ENCODE assay signal across 14 cellular contexts in the genomic region with DNA sequence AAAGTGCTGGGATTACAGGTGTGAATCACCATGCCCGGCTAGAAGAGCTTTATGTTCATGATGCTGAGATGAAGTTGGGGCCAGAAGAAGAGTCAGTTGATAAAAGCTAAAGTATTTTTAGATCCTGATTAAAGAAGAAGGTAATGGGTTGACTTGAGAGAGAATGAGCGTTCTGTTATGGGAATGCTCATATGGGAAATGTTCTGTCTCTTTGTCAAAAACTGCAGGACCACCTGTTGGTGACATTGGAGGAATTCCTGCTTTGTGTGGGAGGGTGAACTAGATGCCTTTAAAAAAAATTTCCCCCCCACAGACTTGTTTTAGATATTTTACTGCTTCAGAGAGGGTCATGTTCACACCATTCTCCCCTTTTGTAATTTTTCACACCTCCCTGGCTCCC. TPM values are rescaled to one million over a fixed set of nuclear protein-coding genes. Genes with fewer than 3 reads are reported as not detected.
DNase-seq lines count a peak whose midpoint lies in the region; ATAC-seq and TF ChIP-seq lines count a peak whose summit lies in the region.
"Had no signal": no experiment of that assay in that cellular context is flagged by ENCODE, and none has a peak within 500 bp of the region (broad histone marks: within the 10 kb centered on the region; RNA-seq: fewer than 3 reads in every experiment).

No MANE protein-coding gene starts in this region.

- POLR2A ChIA-PET in activated CD8-positive, alpha-beta T cell treated with anti-CD3 and anti-CD28 coated beads for 36 hours (lab: Charles Lee), result interaction anchor here (1.0 kb wide), 1 partner anchor 55 kb away, joined by 3 read pairs; no protein-coding TSS in a partner anchor
- POLR2A ChIA-PET in activated CD8-positive, alpha-beta T cell treated with anti-CD3 and anti-CD28 coated beads, Interleukin-2, amount 10 ng/mL, durations not matched to agents 7 days and 5 days (lab: Charles Lee), result no interaction called here
- POLR2A ChIA-PET in CD4-positive, alpha-beta T cell (lab: Charles Lee), result no interaction called here
- POLR2A ChIA-PET in CD4-positive, alpha-beta memory T cell (lab: Charles Lee; ENCODE audit: partially characterized antibody), result no interaction called here

- ATAC-seq in activated CD8-positive, alpha-beta T cell treated with anti-CD3 and anti-CD28 coated beads for 36 hours, result no peak
- ATAC-seq in activated CD8-positive, alpha-beta T cell treated with anti-CD3 and anti-CD28 coated beads, Interleukin-2, amount 10 ng/mL, durations not matched to agents 7 days and 5 days, result no peak
- no peak for ATAC-seq in CD4-positive, alpha-beta T cell (ENCODE audit: poor library complexity)
- ATAC-seq in activated naive CD8-positive, alpha-beta T cell treated with anti-CD3 and anti-CD28 coated beads, Interleukin-2, amount 50 U/mL, for 24 hours, result no peak
- no peak for ATAC-seq in stimulated activated effector memory CD8-positive, alpha-beta T cell treated with anti-CD3 and anti-CD28 coated beads, Interleukin-12 subunit alpha, Interleukin-12 subunit beta, amount 100 ng/mL, for 72 hours
- ATAC-seq in HG03571 (IDR thresholded peaks at IDR 0.05; ENCODE audit: unreplicated experiment), result no peak

- H3K27ac Mint-ChIP-seq in activated CD8-positive, alpha-beta T cell treated with anti-CD3 and anti-CD28 coated beads for 36 hours, result peak overlapping the region; percentile 59
- H3K27ac Mint-ChIP-seq in activated CD8-positive, alpha-beta T cell treated with anti-CD3 and anti-CD28 coated beads, Interleukin-2, amount 10 ng/mL, durations not matched to agents 7 days and 5 days, result no peak overlapping the region
- no peak overlapping the region for H3K27ac Mint-ChIP-seq in CD4-positive, alpha-beta T cell
- H3K27ac Mint-ChIP-seq in activated naive CD8-positive, alpha-beta T cell treated with anti-CD3 and anti-CD28 coated beads, Interleukin-2, amount 50 U/mL, for 24 hours, result peak overlapping the region; percentile 0
- H3K27ac Mint-ChIP-seq in stimulated activated effector memory CD8-positive, alpha-beta T cell treated with anti-CD3 and anti-CD28 coated beads, Interleukin-12 subunit alpha, Interleukin-12 subunit beta, amount 100 ng/mL, for 72 hours, result peak overlapping the region; percentile 35
- peak overlapping the region in 1 of 7 donors; percentile 64 for H3K27ac Mint-ChIP-seq in CD4-positive, alpha-beta memory T cell
- no peak overlapping the region for H3K27ac Mint-ChIP-seq in activated CD4-positive, alpha-beta T cell treated with anti-CD3 and anti-CD28 coated beads, Interleukin-2, amount 10 ng/mL, durations not matched to agents 24 days and 14 days

- H3K36me3 Mint-ChIP-seq in activated CD8-positive, alpha-beta T cell treated with anti-CD3 and anti-CD28 coated beads for 36 hours (ENCODE audit: low read depth), result peaks cover 20% of the 10 kb centered on the region
- H3K36me3 Mint-ChIP-seq in activated CD8-positive, alpha-beta T cell treated with anti-CD3 and anti-CD28 coated beads, Interleukin-2, amount 10 ng/mL, durations not matched to agents 7 days and 5 days (ENCODE audit: low read depth), result peaks cover 19% of the 10 kb centered on the region
- H3K36me3 Mint-ChIP-seq in CD4-positive, alpha-beta T cell (ENCODE audit: low read depth), result peaks cover 45% of the 10 kb centered on the region
- peaks cover 22% of the 10 kb centered on the region for H3K36me3 Mint-ChIP-seq in activated naive CD8-positive, alpha-beta T cell treated with anti-CD3 and anti-CD28 coated beads, Interleukin-2, amount 50 U/mL, for 24 hours (ENCODE audit: low read depth)
- H3K36me3 Mint-ChIP-seq in stimulated activated effector memory CD8-positive, alpha-beta T cell treated with anti-CD3 and anti-CD28 coated beads, Interleukin-12 subunit alpha, Interleukin-12 subunit beta, amount 100 ng/mL, for 72 hours, result peaks cover 62% of the 10 kb centered on the region
- H3K36me3 Mint-ChIP-seq in CD4-positive, alpha-beta memory T cell, result peaks cover 14 to 33% of the 10 kb centered on the region in 2 donors
- peaks cover 29% of the 10 kb centered on the region for H3K36me3 Mint-ChIP-seq in activated CD4-positive, alpha-beta T cell treated with anti-CD3 and anti-CD28 coated beads, Interleukin-2, amount 10 ng/mL, durations not matched to agents 24 days and 14 days (ENCODE audit: low read depth)

- H3K27me3 Mint-ChIP-seq in activated CD8-positive, alpha-beta T cell treated with anti-CD3 and anti-CD28 coated beads for 36 hours, result no peaks in the 10 kb centered on the region
- no peaks in the 10 kb centered on the region for H3K27me3 Mint-ChIP-seq in activated CD8-positive, alpha-beta T cell treated with anti-CD3 and anti-CD28 coated beads, Interleukin-2, amount 10 ng/mL, durations not matched to agents 7 days and 5 days (ENCODE audit: low read depth)
- H3K27me3 Mint-ChIP-seq in CD4-positive, alpha-beta T cell, result no peaks in the 10 kb centered on the region
- no peaks in the 10 kb centered on the region for H3K27me3 Mint-ChIP-seq in activated naive CD8-positive, alpha-beta T cell treated with anti-CD3 and anti-CD28 coated beads, Interleukin-2, amount 50 U/mL, for 24 hours
- no peaks in the 10 kb centered on the region for H3K27me3 Mint-ChIP-seq in CD4-positive, alpha-beta memory T cell
- no peaks in the 10 kb centered on the region for H3K27me3 Mint-ChIP-seq in activated CD4-positive, alpha-beta T cell treated with anti-CD3 and anti-CD28 coated beads, Interleukin-2, amount 10 ng/mL, durations not matched to agents 24 days and 14 days

- peaks cover 3% of the 10 kb centered on the region for H3K36me3 ChIP-seq in CD4-positive, alpha-beta memory T cell (ENCODE audit: insufficient read depth, low read length)

- H3K4me3 Mint-ChIP-seq in activated CD8-positive, alpha-beta T cell treated with anti-CD3 and anti-CD28 coated beads for 36 hours, result no peak overlapping the region
- no peak overlapping the region for H3K4me3 Mint-ChIP-seq in activated CD8-positive, alpha-beta T cell treated with anti-CD3 and anti-CD28 coated beads, Interleukin-2, amount 10 ng/mL, durations not matched to agents 7 days and 5 days
- peak overlapping the region; percentile 6 for H3K4me3 Mint-ChIP-seq in CD4-positive, alpha-beta T cell
- H3K4me3 Mint-ChIP-seq in activated naive CD8-positive, alpha-beta T cell treated with anti-CD3 and anti-CD28 coated beads, Interleukin-2, amount 50 U/mL, for 24 hours, result no peak overlapping the region
- H3K4me3 Mint-ChIP-seq in stimulated activated effector memory CD8-positive, alpha-beta T cell treated with anti-CD3 and anti-CD28 coated beads, Interleukin-12 subunit alpha, Interleukin-12 subunit beta, amount 100 ng/mL, for 72 hours, result no peak overlapping the region
- peak overlapping the region in 1 of 8 donors; percentile 28 for H3K4me3 Mint-ChIP-seq in CD4-positive, alpha-beta memory T cell
- no peak overlapping the region for H3K4me3 Mint-ChIP-seq in activated CD4-positive, alpha-beta T cell treated with anti-CD3 and anti-CD28 coated beads, Interleukin-2, amount 10 ng/mL, durations not matched to agents 24 days and 14 days
- H3K4me3 Mint-ChIP-seq: CD14-positive monocyte had no signal

- H3K9me3 ChIP-seq in CD4-positive, alpha-beta T cell (ENCODE audit: control insufficient read depth, low read length), result no peaks in the 10 kb centered on the region
- no peaks in the 10 kb centered on the region for H3K9me3 ChIP-seq in CD4-positive, alpha-beta memory T cell (ENCODE audit: control insufficient read depth in 1 of 2, low read length in 2 of 2)

- no peaks in the 10 kb centered on the region for H3K9me3 Mint-ChIP-seq in activated CD8-positive, alpha-beta T cell treated with anti-CD3 and anti-CD28 coated beads for 36 hours
- no peaks in the 10 kb centered on the region for H3K9me3 Mint-ChIP-seq in activated CD8-positive, alpha-beta T cell treated with anti-CD3 and anti-CD28 coated beads, Interleukin-2, amount 10 ng/mL, durations not matched to agents 7 days and 5 days (ENCODE audit: insufficient read depth)
- no peaks in the 10 kb centered on the region for H3K9me3 Mint-ChIP-seq in CD4-positive, alpha-beta T cell
- no peaks in the 10 kb centered on the region for H3K9me3 Mint-ChIP-seq in activated naive CD8-positive, alpha-beta T cell treated with anti-CD3 and anti-CD28 coated beads, Interleukin-2, amount 50 U/mL, for 24 hours
- H3K9me3 Mint-ChIP-seq in stimulated activated effector memory CD8-positive, alpha-beta T cell treated with anti-CD3 and anti-CD28 coated beads, Interleukin-12 subunit alpha, Interleukin-12 subunit beta, amount 100 ng/mL, for 72 hours, result no peaks in the 10 kb centered on the region
- H3K9me3 Mint-ChIP-seq in CD4-positive, alpha-beta memory T cell, result no peaks in the 10 kb centered on the region
- H3K9me3 Mint-ChIP-seq in activated CD4-positive, alpha-beta T cell treated with anti-CD3 and anti-CD28 coated beads, Interleukin-2, amount 10 ng/mL, durations not matched to agents 24 days and 14 days, result no peaks in the 10 kb centered on the region

- CTCF ChIA-PET in activated CD8-positive, alpha-beta T cell treated with anti-CD3 and anti-CD28 coated beads for 36 hours (lab: Charles Lee), result interaction anchor here (1.2 kb wide), 1 partner anchor 50 kb away, joined by 3 read pairs; no protein-coding TSS in a partner anchor
- CTCF ChIA-PET in activated CD8-positive, alpha-beta T cell treated with anti-CD3 and anti-CD28 coated beads, Interleukin-2, amount 10 ng/mL, durations not matched to agents 7 days and 5 days (lab: Charles Lee), result no interaction called here
- CTCF ChIA-PET in CD4-positive, alpha-beta T cell (lab: Charles Lee), result no interaction called here
- CTCF ChIA-PET in CD4-positive, alpha-beta memory T cell (lab: Charles Lee; ENCODE audit: partially characterized antibody), result interaction anchor here (0.7 kb wide), 1 partner anchor 168 kb away, joined by 3 read pairs; no protein-coding TSS in a partner anchor

- no peak overlapping the region for H3K4me3 ChIP-seq in CD4-positive, alpha-beta memory T cell (ENCODE audit: low read length in 2 of 2)

- no peaks in the 10 kb centered on the region for H3K27me3 ChIP-seq in CD4-positive, alpha-beta T cell (ENCODE audit: control insufficient read depth, insufficient read depth, low read length)
- no peaks in the 10 kb centered on the region for H3K27me3 ChIP-seq in CD4-positive, alpha-beta memory T cell (ENCODE audit: insufficient read depth, low read length)

- no peak overlapping the region for H3K27ac ChIP-seq in CD4-positive, alpha-beta T cell (ENCODE audit: low read depth, low read length)
- no peak overlapping the region for H3K27ac ChIP-seq in CD4-positive, alpha-beta memory T cell (ENCODE audit: low read depth, low read length)
- H3K27ac ChIP-seq: 22Rv1, HL-60 had no signal

- H3K4me1 Mint-ChIP-seq in activated CD8-positive, alpha-beta T cell treated with anti-CD3 and anti-CD28 coated beads for 36 hours (ENCODE audit: low read depth), result peaks cover 37% of the 10 kb centered on the region
- H3K4me1 Mint-ChIP-seq in activated CD8-positive, alpha-beta T cell treated with anti-CD3 and anti-CD28 coated beads, Interleukin-2, amount 10 ng/mL, durations not matched to agents 7 days and 5 days (ENCODE audit: low read depth), result peaks cover 23% of the 10 kb centered on the region
- H3K4me1 Mint-ChIP-seq in CD4-positive, alpha-beta T cell (ENCODE audit: low read depth), result peaks cover 55% of the 10 kb centered on the region
- peaks cover 44% of the 10 kb centered on the region for H3K4me1 Mint-ChIP-seq in activated naive CD8-positive, alpha-beta T cell treated with anti-CD3 and anti-CD28 coated beads, Interleukin-2, amount 50 U/mL, for 24 hours
- peaks cover 46% of the 10 kb centered on the region for H3K4me1 Mint-ChIP-seq in stimulated activated effector memory CD8-positive, alpha-beta T cell treated with anti-CD3 and anti-CD28 coated beads, Interleukin-12 subunit alpha, Interleukin-12 subunit beta, amount 100 ng/mL, for 72 hours
- H3K4me1 Mint-ChIP-seq in CD4-positive, alpha-beta memory T cell, result peaks cover 26 to 53% (median 34%) of the 10 kb centered on the region in 4 donors
- peaks cover 21% of the 10 kb centered on the region for H3K4me1 Mint-ChIP-seq in activated CD4-positive, alpha-beta T cell treated with anti-CD3 and anti-CD28 coated beads, Interleukin-2, amount 10 ng/mL, durations not matched to agents 24 days and 14 days

- DNase-seq in activated CD8-positive, alpha-beta T cell treated with anti-CD3 and anti-CD28 coated beads for 36 hours, result no peak
- no peak for DNase-seq in activated CD8-positive, alpha-beta T cell treated with anti-CD3 and anti-CD28 coated beads, Interleukin-2, amount 10 ng/mL, durations not matched to agents 7 days and 5 days
- DNase-seq in CD4-positive, alpha-beta T cell, result no peak
- no peak for DNase-seq in activated naive CD8-positive, alpha-beta T cell treated with anti-CD3 and anti-CD28 coated beads, Interleukin-2, amount 50 U/mL, for 24 hours
- no peak for DNase-seq in stimulated activated effector memory CD8-positive, alpha-beta T cell treated with anti-CD3 and anti-CD28 coated beads, Interleukin-12 subunit alpha, Interleukin-12 subunit beta, amount 100 ng/mL, for 72 hours (ENCODE audit: low spot score in 2 of 2)
- DNase-seq in CD4-positive, alpha-beta memory T cell, result no peak
- DNase-seq in activated CD4-positive, alpha-beta T cell treated with anti-CD3 and anti-CD28 coated beads, Interleukin-2, amount 10 ng/mL, durations not matched to agents 24 days and 14 days, result no peak
- DNase-seq: DMS53, GF-D8, HCEC 1CT had no signal

- no peak for TF ChIP-seq CTCF in activated CD8-positive, alpha-beta T cell treated with anti-CD3 and anti-CD28 coated beads for 36 hours (IDR thresholded peaks at IDR 0.05)
- TF ChIP-seq CTCF in CD4-positive, alpha-beta T cell (IDR thresholded peaks at IDR 0.05), result no peak

- peaks cover 49% of the 10 kb centered on the region for H3K4me1 ChIP-seq in CD4-positive, alpha-beta memory T cell (ENCODE audit: insufficient read depth, low read length)

- intact Hi-C loops in activated CD8-positive, alpha-beta T cell treated with anti-CD3 and anti-CD28 coated beads for 36 hours (cut with micrococcal nuclease), result no loop called here
- intact Hi-C loops in CD4-positive, alpha-beta T cell (cut with DNase I, micrococcal nuclease), result no loop called here
- intact Hi-C loops in CD4-positive, alpha-beta memory T cell (cut with micrococcal nuclease), result no loop called here
- intact Hi-C loops in activated CD4-positive, alpha-beta T cell treated with anti-CD3 and anti-CD28 coated beads, Interleukin-2, amount 10 ng/mL, durations not matched to agents 24 days and 14 days (cut with micrococcal nuclease), result no loop called here

RNA-seq across cellular contexts. Expression of gene WDR20, which starts 6.7 kb away (rescaled TPM):
- 10 to 100 TPM; 18.5 to 21.6 TPM for total RNA-seq in activated CD8-positive, alpha-beta T cell treated with anti-CD3 and anti-CD28 coated beads for 36 hours
- 10 to 100 TPM; 30.3 to 30.6 TPM for total RNA-seq in activated CD8-positive, alpha-beta T cell treated with anti-CD3 and anti-CD28 coated beads, Interleukin-2, amount 10 ng/mL, durations not matched to agents 7 days and 5 days
- total RNA-seq in CD4-positive, alpha-beta T cell, result 10 to 100 TPM; 40.1 to 41.2 TPM
- total RNA-seq in CD4-positive, alpha-beta memory T cell, result 10 to 100 TPM; 56.8 to 57.9 TPM
- polyA plus RNA-seq in CD4-positive, alpha-beta memory T cell, result 10 to 100 TPM; 18.8 to 22.3 TPM
- total RNA-seq in activated CD4-positive, alpha-beta T cell treated with anti-CD3 and anti-CD28 coated beads, Interleukin-2, amount 10 ng/mL, durations not matched to agents 24 days and 14 days, result 30.4 and 31.0 TPM in 2 replicates

RNA-seq across cellular contexts. Expression of gene HSP90AA1, which starts 59.6 kb away (rescaled TPM):
- total RNA-seq in activated CD8-positive, alpha-beta T cell treated with anti-CD3 and anti-CD28 coated beads for 36 hours, result 1,000 to 10,000 TPM; 1,101 to 1,115 TPM
- total RNA-seq in activated CD8-positive, alpha-beta T cell treated with anti-CD3 and anti-CD28 coated beads, Interleukin-2, amount 10 ng/mL, durations not matched to agents 7 days and 5 days, result 100 to 1,000 TPM; 702 to 715 TPM
- 100 to 1,000 TPM; 451 to 462 TPM for total RNA-seq in CD4-positive, alpha-beta T cell
- total RNA-seq in CD4-positive, alpha-beta memory T cell, result 100 to 1,000 TPM; 275 to 297 TPM
- polyA plus RNA-seq in CD4-positive, alpha-beta memory T cell, result 100 to 1,000 TPM; 191 to 515 TPM
- 1,216 and 1,268 TPM in 2 replicates for total RNA-seq in activated CD4-positive, alpha-beta T cell treated with anti-CD3 and anti-CD28 coated beads, Interleukin-2, amount 10 ng/mL, durations not matched to agents 24 days and 14 days

Comparison
In these comparisons a context has a peak if more than half of its experiments do, and no peak if none do; other contexts are left out.
1. H3K27ac Mint-ChIP-seq: peak in activated CD8-positive, alpha-beta T cell treated with anti-CD3 and anti-CD28 coated beads for 36 hours (single experiment), activated naive CD8-positive, alpha-beta T cell treated with anti-CD3 and anti-CD28 coated beads, Interleukin-2, amount 50 U/mL, for 24 hours (single experiment) and stimulated activated effector memory CD8-positive, alpha-beta T cell treated with anti-CD3 and anti-CD28 coated beads, Interleukin-12 subunit alpha, Interleukin-12 subunit beta, amount 100 ng/mL, for 72 hours (single experiment); none in activated CD8-positive, alpha-beta T cell treated with anti-CD3 and anti-CD28 coated beads, Interleukin-2, amount 10 ng/mL, durations not matched to agents 7 days and 5 days (single experiment), CD4-positive, alpha-beta T cell (single experiment) and activated CD4-positive, alpha-beta T cell treated with anti-CD3 and anti-CD28 coated beads, Interleukin-2, amount 10 ng/mL, durations not matched to agents 24 days and 14 days (single experiment).
2. CTCF ChIA-PET loops: an anchor here in activated CD8-positive, alpha-beta T cell treated with anti-CD3 and anti-CD28 coated beads for 36 hours (1.2 kb wide) and CD4-positive, alpha-beta memory T cell (0.7 kb wide); none called in activated CD8-positive, alpha-beta T cell treated with anti-CD3 and anti-CD28 coated beads, Interleukin-2, amount 10 ng/mL, durations not matched to agents 7 days and 5 days and CD4-positive, alpha-beta T cell.